Comparison of ENCODE assay signal across 8 cellular contexts in the genomic region with DNA sequence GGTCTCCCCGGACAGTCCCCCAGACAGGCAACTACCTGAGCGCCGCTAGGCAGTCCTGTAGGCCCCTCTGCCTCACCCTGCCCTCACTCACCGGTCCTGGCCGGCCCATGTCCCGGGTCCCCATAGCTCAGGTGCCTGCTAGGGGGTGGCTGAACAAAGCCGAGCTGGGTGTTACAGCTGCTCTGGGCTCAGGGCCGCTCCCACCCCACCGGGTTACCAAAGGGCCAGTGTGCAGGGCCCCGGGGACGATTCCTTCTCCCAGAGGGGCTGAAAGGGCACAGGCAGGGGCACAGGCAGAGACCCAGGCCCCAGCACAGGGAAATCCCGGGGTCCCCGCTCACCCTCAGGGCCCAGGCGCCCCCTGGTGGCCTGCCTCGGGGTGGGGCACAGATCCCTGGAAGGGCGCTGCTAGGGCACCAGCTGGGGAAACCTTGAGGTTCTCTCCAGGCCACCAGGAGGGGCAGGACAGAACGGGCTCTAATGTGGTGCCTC.
DNase-seq lines count a peak whose midpoint lies in the region; ATAC-seq, FAIRE-seq and TF ChIP-seq lines count a peak whose summit lies in the region.

No MANE protein-coding gene starts in this region.

- H3K27me3 ChIP-seq in SJCRH30 (no peaks in the 10 kb centered on the region; the same call in 1 of the 2 replicates), right atrium auricular region (no peaks in the 10 kb centered on the region)

- DNase-seq in SKM-1 treated with dmso at 0.1 percent for 144 hours (lab: John Stamatoyannopoulos, UW; ENCODE audit: unreplicated experiment), result peak; percentile 23
- DNase-seq in SKM-1 (lab: John Stamatoyannopoulos, UW; ENCODE audit: unreplicated experiment), result no peak
- DNase-seq in SJCRH30, result peak; percentile 59 to 66
- peak; percentile 65 for DNase-seq in activated naive CD4-positive, alpha-beta T cell treated with Interleukin-2 at 50 U/mL for 16 hours
- no peak for DNase-seq in right atrium auricular region (ENCODE audit: low spot score)
- peak; percentile 74 for DNase-seq in stimulated activated CD4-positive, alpha-beta T cell treated with anti-CD3 and anti-CD28 coated beads, Interleukin-15, amount 100 ng/mL, for 24 hours
- DNase-seq in RCC 7860 (ENCODE audit: low spot score), result no peak

- FAIRE-seq in RCC 7860 (lab: Jason Lieb, UNC), result no peak

- no peak overlapping the region for H3K27ac ChIP-seq in SJCRH30
- no peak overlapping the region for H3K27ac ChIP-seq in right atrium auricular region

- H3K4me3 ChIP-seq in SJCRH30, result no peak overlapping the region
- no peak overlapping the region for H3K4me3 ChIP-seq in right atrium auricular region

- H3K36me3 ChIP-seq in SJCRH30 (no peaks in the 10 kb centered on the region), right atrium auricular region (no peaks in the 10 kb centered on the region)

- TF ChIP-seq CTCF in right atrium auricular region (IDR thresholded peaks at IDR 0.05), result peak; percentile 53 to 78

- H3K4me1 ChIP-seq in SJCRH30 (no peaks in the 10 kb centered on the region), right atrium auricular region (no peaks in the 10 kb centered on the region)

- H3K9me3 ChIP-seq in SJCRH30 (replicated peaks) (no peaks in the 10 kb centered on the region), right atrium auricular region (peaks cover 0 to 4% of the 10 kb centered on the region in 2 donors)

- no peak for ATAC-seq in GM18517 (IDR thresholded peaks at IDR 0.05; ENCODE audit: unreplicated experiment)

Comparison
In these comparisons a context has a peak if more than half of its experiments do, and no peak if none do; other contexts are left out.
1. DNase-seq: peak in SKM-1 treated with dmso at 0.1 percent for 144 hours (single experiment), SJCRH30 (2 of 2), activated naive CD4-positive, alpha-beta T cell treated with Interleukin-2 at 50 U/mL for 16 hours (single experiment) and stimulated activated CD4-positive, alpha-beta T cell treated with anti-CD3 and anti-CD28 coated beads, Interleukin-15, amount 100 ng/mL, for 24 hours (single experiment); none in SKM-1 (single experiment), right atrium auricular region (single experiment) and RCC 7860 (single experiment).